Comparison of ENCODE assay signal across 8 cellular contexts in the genomic region with DNA sequence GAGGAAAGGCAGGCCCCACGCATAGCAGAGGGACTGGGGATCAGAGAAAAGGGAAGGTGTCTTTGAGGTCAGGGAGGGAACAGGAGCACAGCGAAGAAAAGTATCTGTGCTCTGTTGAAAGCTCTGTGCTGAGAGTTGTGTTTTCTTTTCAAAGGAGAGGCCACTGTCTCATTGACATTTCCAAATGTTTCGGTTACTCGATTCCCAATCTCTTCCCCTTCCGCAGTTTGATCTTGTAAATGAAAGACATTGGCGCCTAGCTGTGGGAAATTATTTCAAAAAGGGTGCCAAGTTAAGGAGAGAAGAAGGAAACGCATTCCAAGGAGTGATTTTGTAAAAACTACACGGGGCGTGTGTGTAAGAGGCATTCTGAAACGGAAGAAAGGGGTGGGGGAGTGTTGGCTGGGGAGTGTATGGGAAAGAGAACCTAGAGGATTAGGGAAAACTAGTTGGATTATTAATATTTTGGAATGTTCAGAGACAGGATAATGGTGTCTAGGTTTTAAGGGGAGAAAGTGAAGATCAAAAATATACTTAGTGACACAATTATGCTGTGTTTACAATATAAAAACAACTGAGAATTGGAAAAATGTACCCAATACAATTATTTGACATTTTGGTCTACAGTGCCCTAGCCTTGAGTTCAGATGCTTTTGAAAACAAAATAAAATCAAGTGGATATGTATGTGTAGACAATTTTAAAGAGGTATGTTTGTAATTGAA. TPM values are rescaled to one million over a fixed set of nuclear protein-coding genes. Genes with fewer than 3 reads are reported as not detected.
DNase-seq lines count a peak whose midpoint lies in the region; ATAC-seq, FAIRE-seq and TF ChIP-seq lines count a peak whose summit lies in the region.

No MANE protein-coding gene starts in this region.

- H3K9me1 ChIP-seq in IMR-90 (ENCODE audit: insufficient read depth, low read length) (peaks cover 2% of the 10 kb centered on the region), keratinocyte (ENCODE audit: control insufficient read depth, extremely low read depth, insufficient read depth, low read length) (no peaks in the 10 kb centered on the region)

- peaks cover 43% of the 10 kb centered on the region for H3K4me1 Mint-ChIP-seq in activated CD4-positive, alpha-beta T cell treated with anti-CD3 and anti-CD28 coated beads, Interleukin-2, amount 10 ng/mL, durations not matched to agents 7 days and 5 days

- peak overlapping the region; percentile 83 for H3K9ac ChIP-seq in IMR-90 (ENCODE audit: low read depth, low read length)
- peak overlapping the region; percentile 85 for H3K9ac ChIP-seq in keratinocyte (ENCODE audit: control insufficient read depth, extremely low read depth, insufficient read depth, low read length)
- H3K9ac ChIP-seq in subcutaneous abdominal adipose tissue (ENCODE audit: low read length in 5 of 5), result peak overlapping the region; percentile 69 to 98 (median 80)

- no peak overlapping the region for H3K18ac ChIP-seq in IMR-90 (ENCODE audit: low read depth, low read length)

- TF ChIP-seq RAD21 in IMR-90 (IDR thresholded peaks at IDR 0.05; ENCODE audit: low read length), result no peak

- H2BK5ac ChIP-seq in IMR-90 (ENCODE audit: low read depth, low read length, poor library complexity, severe bottlenecking), result peak overlapping the region; percentile 17

- CTCF ChIA-PET in activated CD4-positive, alpha-beta T cell treated with anti-CD3 and anti-CD28 coated beads, Interleukin-2, amount 10 ng/mL, durations not matched to agents 7 days and 5 days (lab: Charles Lee), result interaction anchor here (2.3 kb wide), 1 partner anchor 11 kb away, joined by 9 read pairs; no protein-coding TSS in a partner anchor
- CTCF ChIA-PET in IMR-90 (lab: Yijun Ruan, JAX), result interaction anchor here (0.7 to 1.3 kb wide), 3 partner anchors 13 to 24 kb away, joined by 3 to 4 read pairs (median 3); no protein-coding TSS in a partner anchor

- peak overlapping the region; percentile 91 for H3K4me3 Mint-ChIP-seq in activated CD4-positive, alpha-beta T cell treated with anti-CD3 and anti-CD28 coated beads, Interleukin-2, amount 10 ng/mL, durations not matched to agents 7 days and 5 days

- peaks cover 7% of the 10 kb centered on the region for H3K36me3 Mint-ChIP-seq in activated CD4-positive, alpha-beta T cell treated with anti-CD3 and anti-CD28 coated beads, Interleukin-2, amount 10 ng/mL, durations not matched to agents 7 days and 5 days (ENCODE audit: low read depth)

- H4K20me1 ChIP-seq in IMR-90 (ENCODE audit: insufficient read depth, low read length), result peaks cover 9% of the 10 kb centered on the region; the same call in 1 of the 2 replicates
- peaks cover 3% of the 10 kb centered on the region for H4K20me1 ChIP-seq in keratinocyte (ENCODE audit: control insufficient read depth, extremely low read depth, insufficient read depth, low read length)

- WGBS in IMR-90 (ENCODE audit: extremely low coverage in 2 of 2, insufficient read length in 1 of 2), 2 experiments, result 0% methylated on average over 5 of the region's 10 CpGs; no CpG with 5 or more reads in 1 of the 2 experiments

- H3K4me3 ChIP-seq in IMR-90 (ENCODE audit: insufficient read depth, low read depth, low read length), result peak overlapping the region; percentile 87
- H3K4me3 ChIP-seq in astrocyte of the cerebellum (ENCODE audit: low read depth, low read length), result peak overlapping the region; percentile 53
- H3K4me3 ChIP-seq in keratinocyte (ENCODE audit: control insufficient read depth in 2 of 3, extremely low read depth in 1 of 3, insufficient read depth in 2 of 3, low read depth in 1 of 3, low read length in 3 of 3), result peak overlapping the region; percentile 73 to 99 (median 85)
- peak overlapping the region; percentile 86 to 96 (median 91) for H3K4me3 ChIP-seq in subcutaneous abdominal adipose tissue (ENCODE audit: low read depth in 1 of 5, low read length in 5 of 5)

- peak; percentile 6 for ATAC-seq in IMR-90 (ENCODE audit: low read depth)

- H3K9me3 ChIP-seq in IMR-90 (ENCODE audit: control insufficient read depth, insufficient read depth, low read length) (no peaks in the 10 kb centered on the region), keratinocyte (ENCODE audit: control insufficient read depth, low read depth, low read length) (no peaks in the 10 kb centered on the region), subcutaneous abdominal adipose tissue (ENCODE audit: control insufficient read depth in 5 of 5, low read length in 5 of 5) (no peaks in the 10 kb centered on the region)

- H3K27me3 Mint-ChIP-seq in activated CD4-positive, alpha-beta T cell treated with anti-CD3 and anti-CD28 coated beads, Interleukin-2, amount 10 ng/mL, durations not matched to agents 7 days and 5 days, result no peaks in the 10 kb centered on the region

- H3K56ac ChIP-seq in IMR-90 (ENCODE audit: extremely low read depth, insufficient read depth, low read length), result peak overlapping the region; percentile 22; the same call in 1 of the 2 replicates

- POLR2A ChIA-PET in activated CD4-positive, alpha-beta T cell treated with anti-CD3 and anti-CD28 coated beads, Interleukin-2, amount 10 ng/mL, durations not matched to agents 7 days and 5 days (lab: Charles Lee), result interaction anchor here (0.6 kb wide), 1 partner anchor 370 kb away, joined by 3 read pairs; no protein-coding TSS in a partner anchor
- POLR2A ChIA-PET in IMR-90 (lab: Charles Lee; ENCODE audit: unreplicated experiment), result no interaction called here

- in situ Hi-C loops in IMR-90 (cut with MboI; ENCODE audit: low sequenced_read_pairs) (loop anchor here (10.0 kb wide), 2 partner anchors 414 to 684 kb away; no protein-coding TSS in a partner anchor), astrocyte of the cerebellum (cut with HindIII; ENCODE audit: low sequenced_read_pairs) (loop anchor here (25.0 kb wide), 1 partner anchor 666 kb away; a partner anchor contains a TSS)

- no peak overlapping the region for H2BK120ac ChIP-seq in IMR-90 (ENCODE audit: low read depth, low read length)

- H3K4me1 ChIP-seq in IMR-90 (ENCODE audit: control insufficient read depth, insufficient read depth, low read length), result peaks cover 5% of the 10 kb centered on the region
- peaks cover 11% of the 10 kb centered on the region for H3K4me1 ChIP-seq in keratinocyte (ENCODE audit: control insufficient read depth, extremely low read depth, insufficient read depth, low read length)
- H3K4me1 ChIP-seq in subcutaneous abdominal adipose tissue (ENCODE audit: control insufficient read depth in 5 of 5, insufficient read depth in 5 of 5, low read length in 5 of 5), result peaks cover 0 to 50% (median 44%) of the 10 kb centered on the region in 5 donors

- no peak overlapping the region; the same call in 1 of the 2 replicates for H3K14ac ChIP-seq in IMR-90 (replicated peaks; ENCODE audit: low read depth, low read length)

- H3K23ac ChIP-seq in IMR-90 (ENCODE audit: low read depth, low read length), result peak overlapping the region; percentile 25; the same call in 1 of the 2 replicates

- no peak overlapping the region for H2BK15ac ChIP-seq in IMR-90 (ENCODE audit: low read depth, low read length)

- peak overlapping the region; percentile 15 to 46; a peak in 2 of 4 replicates for H4K8ac ChIP-seq in IMR-90 (ENCODE audit: low read depth in 2 of 2, low read length in 2 of 2)

- H3K27ac ChIP-seq in IMR-90 (ENCODE audit: insufficient read depth, low read length) (peak overlapping the region; percentile 47), keratinocyte (ENCODE audit: control insufficient read depth, insufficient read depth, low read length) (peak overlapping the region; percentile 78), subcutaneous abdominal adipose tissue (ENCODE audit: low read depth, low read length) (peak overlapping the region; percentile 88)

- H3K79me2 ChIP-seq in keratinocyte (ENCODE audit: control insufficient read depth, insufficient read depth, low read length), result peaks cover 55% of the 10 kb centered on the region

- H4K91ac ChIP-seq in IMR-90 (ENCODE audit: insufficient read depth, low read depth, low read length), result no peak overlapping the region

- peaks cover 2% of the 10 kb centered on the region for H3K9me3 Mint-ChIP-seq in activated CD4-positive, alpha-beta T cell treated with anti-CD3 and anti-CD28 coated beads, Interleukin-2, amount 10 ng/mL, durations not matched to agents 7 days and 5 days

- H2AFZ ChIP-seq in IMR-90 (replicated peaks; ENCODE audit: low read length, poor library complexity) (peak overlapping the region; percentile 95), keratinocyte (ENCODE audit: control insufficient read depth, low read length) (peak overlapping the region; percentile 77)

- peaks cover 8 to 47% of the 10 kb centered on the region in 2 experiments; a peak in 3 of 4 replicates for H3K79me1 ChIP-seq in IMR-90 (ENCODE audit: low read depth in 1 of 2, low read length in 2 of 2)

- H2BK20ac ChIP-seq in IMR-90 (ENCODE audit: low read depth, low read length), result no peak overlapping the region

- no peaks in the 10 kb centered on the region for H3K36me3 ChIP-seq in IMR-90 (ENCODE audit: control insufficient read depth, insufficient read depth, low read length)
- no peaks in the 10 kb centered on the region for H3K36me3 ChIP-seq in keratinocyte (ENCODE audit: control insufficient read depth in 2 of 2, extremely low read depth in 1 of 2, insufficient read depth in 2 of 2, low read length in 2 of 2)
- peaks cover 0 to 7% (median 0%) of the 10 kb centered on the region in 5 donors for H3K36me3 ChIP-seq in subcutaneous abdominal adipose tissue (ENCODE audit: control insufficient read depth in 5 of 5, insufficient read depth in 5 of 5, low read length in 5 of 5)

- H3K4ac ChIP-seq in IMR-90 (ENCODE audit: low read depth, low read length), result no peak overlapping the region; the same call in 1 of the 2 replicates

- intact Hi-C loops in IMR-90 (cut with micrococcal nuclease), result loop anchor here (5.0 to 10.0 kb wide), 3 partner anchors 114 to 491 kb away; no protein-coding TSS in a partner anchor

- peak overlapping the region; percentile 79 for H3K27ac Mint-ChIP-seq in activated CD4-positive, alpha-beta T cell treated with anti-CD3 and anti-CD28 coated beads, Interleukin-2, amount 10 ng/mL, durations not matched to agents 7 days and 5 days

- no peak overlapping the region for H2AK5ac ChIP-seq in IMR-90 (ENCODE audit: low read depth, low read length)

- dilution Hi-C loops in IMR-90 (cut with HindIII; ENCODE audit: low sequenced_read_pairs, unreplicated experiment), result no loop called here
- dilution Hi-C loops in keratinocyte (cut with MboI; ENCODE audit: extremely low pct_ligation_motif_present, low sequenced_read_pairs), result no loop called here

- no peak overlapping the region for H2AK9ac ChIP-seq in IMR-90 (replicated peaks; ENCODE audit: low read depth, low read length, poor library complexity)

- no TSS peak for BruUV-seq in IMR-90 (replicated peaks; lab: Mats Ljungman, UMichigan)

- peak overlapping the region; percentile 99 for H3K4me2 ChIP-seq in IMR-90 (ENCODE audit: low read depth, low read length)
- peak overlapping the region; percentile 87 for H3K4me2 ChIP-seq in keratinocyte (ENCODE audit: control insufficient read depth, extremely low read depth, insufficient read depth, low read depth, low read length)

- H3K27me3 ChIP-seq in IMR-90 (ENCODE audit: control insufficient read depth, insufficient read depth, low read length) (no peaks in the 10 kb centered on the region), keratinocyte (ENCODE audit: control insufficient read depth, extremely low read depth, insufficient read depth, low read length) (no peaks in the 10 kb centered on the region), subcutaneous abdominal adipose tissue (ENCODE audit: control insufficient read depth in 5 of 5, insufficient read depth in 4 of 5, low read length in 5 of 5) (no peaks in the 10 kb centered on the region)

- peak overlapping the region; percentile 35; the same call in 1 of the 2 replicates for H4K5ac ChIP-seq in IMR-90 (ENCODE audit: low read depth, low read length)

- no peak for FAIRE-seq in keratinocyte (lab: Jason Lieb, UNC)

- TF ChIP-seq CTCF in IMR-90 (conservative IDR thresholded peaks at IDR 0.05; ENCODE audit: low read depth, low read length) (no peak), astrocyte of the cerebellum (IDR thresholded peaks at IDR 0.05; ENCODE audit: low read depth, low read length, missing control alignments) (no peak), keratinocyte (optimal IDR thresholded peaks at IDR 0.05 in 1 of 3, IDR thresholded peaks at IDR 0.05 in 1 of 3, conservative IDR thresholded peaks at IDR 0.05 in 1 of 3; ENCODE audit: extremely low read depth in 1 of 3, insufficient read depth in 2 of 3, low read length in 3 of 3) (no peak)

- no peak for TF ChIP-seq POLR2A in IMR-90 (IDR thresholded peaks at IDR 0.05; ENCODE audit: low read depth, low read length)

- no peak for DNase-seq in activated CD4-positive, alpha-beta T cell treated with anti-CD3 and anti-CD28 coated beads, Interleukin-2, amount 10 ng/mL, durations not matched to agents 7 days and 5 days
- no peak for DNase-seq in activated CD4-positive, alpha-beta T cell treated with anti-CD3 and anti-CD28 coated beads, Interleukin-2, amount 50 U/mL, for 4 hours
- DNase-seq in IMR-90 (no peak), astrocyte of the cerebellum (ENCODE audit: low read depth) (no peak), keratinocyte (ENCODE audit: low read depth, low spot score) (no peak), NCI-H1048 (lab: John Stamatoyannopoulos, UW) (no peak)
- DNase-seq in stimulated activated CD4-positive, alpha-beta T cell treated with anti-CD3 and anti-CD28 coated beads, Interleukin-4, amount 100 ng/mL, for 1 hour, result no peak

RNA-seq across cellular contexts. Expression of a gene that starts 0.7 kb away (rescaled TPM):
- total RNA-seq in activated CD4-positive, alpha-beta T cell treated with anti-CD3 and anti-CD28 coated beads, Interleukin-2, amount 10 ng/mL, durations not matched to agents 7 days and 5 days, result 10 to 100 TPM; 14.6 to 16.7 TPM
- total RNA-seq in IMR-90 (2012; rRNA removed), result 27.1 and 34.2 TPM in 2 replicates
- polyA plus RNA-seq in IMR-90 (2012; rRNA removed) (12.4 and 13.3 TPM in 2 replicates), keratinocyte (17.3 to 22.7 TPM (median 20.3 TPM) in 3 replicates)
- 3.1 and 3.2 TPM in 2 replicates for polyA plus RNA-seq in IMR-90 (2012; cell fraction: cytosol; rRNA removed)
- 6.6 and 35.5 TPM in 2 replicates for polyA plus RNA-seq in IMR-90 (2012; cell fraction: nucleus; rRNA removed; ENCODE audit: low replicate concordance)
- polyA plus RNA-seq in keratinocyte (2011; ENCODE audit: low read depth), result 15.2 TPM
- 16.9 and 27.3 TPM in 2 replicates for polyA plus RNA-seq in keratinocyte (2011; cell fraction: cytosol; rRNA removed)
- 28.3 and 31.1 TPM in 2 replicates for polyA plus RNA-seq in keratinocyte (2011; cell fraction: nucleus; rRNA removed)
- polyA plus RNA-seq in keratinocyte (2012; ENCODE audit: low replicate concordance), result 12.5 and 16.6 TPM in 2 replicates
- polyA minus RNA-seq in keratinocyte, result 16.9 to 58.0 TPM (median 39.7 TPM) in 3 replicates
- polyA minus RNA-seq in keratinocyte (2011; cell fraction: cytosol; rRNA and poly(A)+ RNA removed), result 23.2 TPM
- 13.2 and 27.5 TPM in 2 replicates for polyA minus RNA-seq in keratinocyte (2011; cell fraction: nucleus; rRNA and poly(A)+ RNA removed)

RNA-seq across cellular contexts. Expression of a gene that starts 19.9 kb away (rescaled TPM):
- total RNA-seq in activated CD4-positive, alpha-beta T cell treated with anti-CD3 and anti-CD28 coated beads, Interleukin-2, amount 10 ng/mL, durations not matched to agents 7 days and 5 days, result 10 to 100 TPM; 19.4 to 20.2 TPM
- 19.4 and 26.3 TPM in 2 replicates for total RNA-seq in IMR-90 (2012; rRNA removed)
- polyA plus RNA-seq in IMR-90 (2012; rRNA removed), result 27.2 and 28.2 TPM in 2 replicates
- 16.4 and 33.4 TPM in 2 replicates for polyA plus RNA-seq in IMR-90 (2012; cell fraction: cytosol; rRNA removed)
- 20.6 and 23.4 TPM in 2 replicates for polyA plus RNA-seq in IMR-90 (2012; cell fraction: nucleus; rRNA removed; ENCODE audit: low replicate concordance)
- polyA plus RNA-seq in keratinocyte, result 16.6 to 23.7 TPM (median 20.3 TPM) in 3 replicates
- 4.5 TPM for polyA plus RNA-seq in keratinocyte (2011; ENCODE audit: low read depth)
- polyA plus RNA-seq in keratinocyte (2011; cell fraction: cytosol; rRNA removed), result 16.0 and 19.8 TPM in 2 replicates
- polyA plus RNA-seq in keratinocyte (2011; cell fraction: nucleus; rRNA removed), result 24.6 and 29.8 TPM in 2 replicates
- polyA plus RNA-seq in keratinocyte (2012; ENCODE audit: low replicate concordance), result 8.7 and 16.6 TPM in 2 replicates
- polyA minus RNA-seq in keratinocyte, result 16.6 to 18.4 TPM (median 17.5 TPM) in 3 replicates
- 9.6 TPM for polyA minus RNA-seq in keratinocyte (2011; cell fraction: cytosol; rRNA and poly(A)+ RNA removed)
- 12.7 and 21.0 TPM in 2 replicates for polyA minus RNA-seq in keratinocyte (2011; cell fraction: nucleus; rRNA and poly(A)+ RNA removed)
